Comparison of ENCODE assay signal across 8 cellular contexts in the genomic region with DNA sequence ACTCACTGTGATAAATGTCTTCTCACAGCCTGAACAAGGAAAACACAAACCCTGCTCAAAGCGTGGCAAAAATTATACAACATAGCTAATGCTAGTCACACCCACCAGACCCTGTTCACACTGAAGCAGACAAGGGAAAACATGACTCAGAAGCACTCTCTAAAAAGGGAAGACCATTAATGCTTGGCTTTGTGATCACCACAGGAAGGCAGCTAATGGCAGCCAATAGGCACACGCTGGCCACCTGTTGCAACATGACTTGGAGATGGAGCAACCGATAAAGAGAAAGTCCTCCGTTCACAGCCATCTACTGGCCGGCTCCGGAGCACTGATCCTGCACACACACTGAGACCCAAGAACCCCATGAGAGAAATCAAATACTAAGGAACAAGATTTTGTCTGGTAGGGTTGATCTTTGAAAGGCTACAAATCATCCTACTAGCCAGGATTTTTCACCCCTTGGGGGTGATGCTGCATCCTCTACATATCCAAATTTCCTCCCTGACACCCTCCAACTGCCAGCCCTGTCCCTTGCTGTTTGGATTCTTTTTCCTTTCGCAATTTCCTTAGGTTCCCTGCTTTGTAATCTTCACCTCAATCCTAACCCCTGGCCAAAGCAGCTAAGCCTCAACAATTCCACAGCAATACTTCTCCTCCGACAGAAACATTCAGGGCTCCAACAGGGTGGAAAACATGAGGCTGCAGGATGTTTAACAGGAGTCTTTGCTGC. TPM values are rescaled to one million over a fixed set of nuclear protein-coding genes. Genes with fewer than 3 reads are reported as not detected.
DNase-seq lines count a peak whose midpoint lies in the region; ATAC-seq, FAIRE-seq and TF ChIP-seq lines count a peak whose summit lies in the region.

No MANE protein-coding gene starts in this region.

- intact Hi-C loops in CD4-positive, alpha-beta memory T cell (cut with micrococcal nuclease) = loop anchor here (10.0 kb wide), 1 partner anchor 1582 kb away; the partner anchor contains the start of gene SEC61A1
- intact Hi-C loops in lower lobe of right lung (cut with DNase I) = no loop called here

- no peak overlapping the region for H3K27ac ChIP-seq in CD4-positive, alpha-beta memory T cell (ENCODE audit: low read depth, low read length)
- H3K27ac ChIP-seq in lower lobe of right lung = peak overlapping the region; percentile 57

- H3K27me3 Mint-ChIP-seq in CD4-positive, alpha-beta memory T cell = no peaks in the 10 kb centered on the region

- H3K4me3 ChIP-seq in CD4-positive, alpha-beta memory T cell (ENCODE audit: low read length in 2 of 2) = peak overlapping the region in 1 of 2 donors; percentile 2
- peak overlapping the region; percentile 81 for H3K4me3 ChIP-seq in lower lobe of right lung

- H3K9me3 ChIP-seq in CD4-positive, alpha-beta memory T cell (ENCODE audit: control insufficient read depth in 1 of 2, low read length in 2 of 2) = no peaks in the 10 kb centered on the region
- H3K9me3 ChIP-seq in lower lobe of right lung = no peaks in the 10 kb centered on the region

- TF ChIP-seq CTCF in lower lobe of right lung (IDR thresholded peaks at IDR 0.05) = no peak

- no peaks in the 10 kb centered on the region for H3K9me3 Mint-ChIP-seq in CD4-positive, alpha-beta memory T cell

- POLR2A ChIA-PET in CD4-positive, alpha-beta memory T cell (lab: Charles Lee; ENCODE audit: partially characterized antibody) = no interaction called here

- FAIRE-seq in HTR-8/SVneo (lab: Jason Lieb, UNC) (no peak), RCC 7860 (lab: Jason Lieb, UNC) (no peak)

- ATAC-seq in lower lobe of right lung = peak; percentile 54 to 72
- ATAC-seq in GM18519 (IDR thresholded peaks at IDR 0.05; ENCODE audit: low FRiP score, unreplicated experiment) = no peak

- no peak for DNase-seq in CD4-positive, alpha-beta memory T cell
- peak; percentile 46 for DNase-seq in HTR-8/SVneo (ENCODE audit: insufficient read length, low spot score)
- DNase-seq in RCC 7860 (ENCODE audit: low spot score) = peak; percentile 24
- peak; percentile 91 to 93 for DNase-seq in dermis microvascular lymphatic vessel endothelial cell (ENCODE audit: low read depth in 2 of 2)
- peak; percentile 88 for DNase-seq in lower lobe of right lung
- peak; percentile 60 for DNase-seq in superior temporal gyrus (ENCODE audit: extremely low spot score)
- DNase-seq in OCI-M2 (lab: John Stamatoyannopoulos, UW; ENCODE audit: unreplicated experiment) = no peak

- peak overlapping the region; percentile 12 to 88 (median 78) for H3K27ac Mint-ChIP-seq in CD4-positive, alpha-beta memory T cell

- H3K36me3 Mint-ChIP-seq in CD4-positive, alpha-beta memory T cell = peaks cover 42 to 64% of the 10 kb centered on the region in 2 donors

- CTCF ChIA-PET in CD4-positive, alpha-beta memory T cell (lab: Charles Lee; ENCODE audit: partially characterized antibody) = interaction anchor here (1.5 kb wide), 1 partner anchor 50 kb away, joined by 5 read pairs; no protein-coding TSS in a partner anchor

- H3K27me3 ChIP-seq in CD4-positive, alpha-beta memory T cell (ENCODE audit: insufficient read depth, low read length) = no peaks in the 10 kb centered on the region
- no peaks in the 10 kb centered on the region for H3K27me3 ChIP-seq in lower lobe of right lung (ENCODE audit: low read depth)

- peaks cover 42% of the 10 kb centered on the region for H3K36me3 ChIP-seq in CD4-positive, alpha-beta memory T cell (ENCODE audit: insufficient read depth, low read length)
- H3K36me3 ChIP-seq in lower lobe of right lung = peaks cover 45% of the 10 kb centered on the region

- H3K4me1 Mint-ChIP-seq in CD4-positive, alpha-beta memory T cell = peaks cover 45 to 80% (median 66%) of the 10 kb centered on the region in 4 donors

- peaks cover 36% of the 10 kb centered on the region for H3K4me1 ChIP-seq in CD4-positive, alpha-beta memory T cell (ENCODE audit: insufficient read depth, low read length)
- H3K4me1 ChIP-seq in lower lobe of right lung = peaks cover 70% of the 10 kb centered on the region

- H3K4me3 Mint-ChIP-seq in CD4-positive, alpha-beta memory T cell = peak overlapping the region; percentile 86 to 94 (median 91)

RNA-seq across cellular contexts. Expression of gene ZXDC, which starts 3.2 kb away (rescaled TPM):
- 10 to 100 TPM; 58.2 to 66.3 TPM for total RNA-seq in CD4-positive, alpha-beta memory T cell
- polyA plus RNA-seq in CD4-positive, alpha-beta memory T cell = 10 to 100 TPM; 10.3 to 27.7 TPM
- 11.4 and 17.6 TPM in 2 replicates for total RNA-seq in dermis microvascular lymphatic vessel endothelial cell
- 40.4 TPM for total RNA-seq in lower lobe of right lung

RNA-seq across cellular contexts. Expression of gene UROC1, which starts 45.1 kb away (rescaled TPM):
- not detected for total RNA-seq in CD4-positive, alpha-beta memory T cell
- polyA plus RNA-seq in CD4-positive, alpha-beta memory T cell = not detected
- total RNA-seq in dermis microvascular lymphatic vessel endothelial cell = not detected in 2 replicates
- total RNA-seq in lower lobe of right lung = not detected

RNA-seq across cellular contexts. Expression of gene CHST13, which starts 51.5 kb away (rescaled TPM):
- under 1 TPM; 0.23 to 0.42 TPM for total RNA-seq in CD4-positive, alpha-beta memory T cell
- polyA plus RNA-seq in CD4-positive, alpha-beta memory T cell = not detected
- not detected in 2 replicates for total RNA-seq in dermis microvascular lymphatic vessel endothelial cell
- total RNA-seq in lower lobe of right lung = 1.5 TPM

Comparison
In these comparisons a context has a peak if more than half of its experiments do, and no peak if none do; other contexts are left out.
1. DNase-seq: peak in HTR-8/SVneo (single experiment), RCC 7860 (single experiment), dermis microvascular lymphatic vessel endothelial cell (2 of 2), lower lobe of right lung (single experiment) and superior temporal gyrus (single experiment); none in CD4-positive, alpha-beta memory T cell (0 of 5) and OCI-M2 (single experiment).